In the genomic region with DNA sequence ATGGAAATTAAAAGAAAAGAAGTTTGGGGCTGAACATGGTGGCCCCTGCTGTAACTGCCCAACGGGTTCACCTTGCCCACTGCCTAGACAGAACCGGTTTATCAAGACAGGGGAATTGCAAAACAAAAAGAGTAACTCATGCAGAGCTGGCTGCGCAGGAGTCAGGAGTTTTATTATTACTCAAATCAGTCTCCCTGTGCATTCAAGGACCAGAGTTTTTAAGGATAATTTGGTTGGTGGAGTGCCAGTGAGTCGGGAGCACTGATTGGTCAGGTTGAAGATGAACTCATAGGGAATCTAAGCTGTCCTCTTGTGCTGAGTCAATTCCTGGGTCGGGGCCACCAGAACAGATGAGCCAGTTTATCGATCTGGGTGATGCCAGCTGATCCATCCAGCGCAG, we compare ENCODE assay signal across 21 cellular contexts. TPM values are rescaled to one million over a fixed set of nuclear protein-coding genes. Genes with fewer than 3 reads are reported as not detected.
DNase-seq lines count a peak whose midpoint lies in the region; ATAC-seq, FAIRE-seq and TF ChIP-seq lines count a peak whose summit lies in the region.
"Had no signal": no experiment of that assay in that cellular context is flagged by ENCODE, and none has a peak within 500 bp of the region (broad histone marks: within the 10 kb centered on the region; RNA-seq: fewer than 3 reads in every experiment).

No MANE protein-coding gene starts in this region.

- no peak overlapping the region for H3K27ac ChIP-seq in mammary epithelial cell (ENCODE audit: insufficient read depth, low read depth, low read length)
- H3K27ac ChIP-seq: esophagus muscularis mucosa, heart left ventricle had no signal

- H3K27me3 ChIP-seq in MG63 (peaks cover 11% of the 10 kb centered on the region; the same call in 1 of the 2 replicates), mammary epithelial cell (ENCODE audit: insufficient read depth, low read length) (no peaks in the 10 kb centered on the region)
- H3K27me3 ChIP-seq: esophagus muscularis mucosa, heart left ventricle, pancreas had no signal

- no TSS peak for BruUV-seq in mammary epithelial cell (replicated peaks; lab: Mats Ljungman, UMichigan)

- H3K36me3 Mint-ChIP-seq in chondrocyte (ENCODE audit: low read depth): no peaks in the 10 kb centered on the region
- H3K36me3 Mint-ChIP-seq: brain, natural killer cell had no signal

- H3K4me3 Mint-ChIP-seq in chondrocyte (ENCODE audit: unreplicated experiment): no peak overlapping the region
- H3K4me3 Mint-ChIP-seq: activated naive CD4-positive, alpha-beta T cell treated with anti-CD3 and anti-CD28 coated beads, Interleukin-2, amount 50 U/mL, for 24 hours; activated T-cell treated with anti-CD3 and anti-CD28 coated beads, Interleukin-2, amount 50 U/mL, for 4 hours; brain; H9; natural killer cell had no signal

- DNase-seq in H54 (ENCODE audit: insufficient read length, low spot score) (no peak), MG63 (peak; percentile 78), mammary epithelial cell (peak; percentile 82), left kidney (ENCODE audit: low read depth, low spot score) (peak; percentile 50), ACHN (no peak), erythroblast (lab: John Stamatoyannopoulos, UW) (no peak), chondrocyte (ENCODE audit: low spot score) (no peak)
- DNase-seq: activated CD4-positive, alpha-beta T cell treated with anti-CD3 and anti-CD28 coated beads, Interleukin-2, amount 50 U/mL, for 48 hours; activated T-cell treated with anti-CD3 and anti-CD28 coated beads, Interleukin-2, amount 50 U/mL, for 4 hours; H9; heart left ventricle; mesenchymal stem cell; natural killer cell; NCI-H2171 had no signal

- H3K36me3 ChIP-seq in MG63 (no peaks in the 10 kb centered on the region), mammary epithelial cell (ENCODE audit: insufficient read depth, low read length) (no peaks in the 10 kb centered on the region)
- H3K36me3 ChIP-seq: esophagus muscularis mucosa, heart left ventricle, pancreas had no signal

- in situ Hi-C loops in mammary epithelial cell (cut with MboI; ENCODE audit: low sequenced_read_pairs in 2 of 2): no loop called here
- in situ Hi-C loops in ACHN (cut with HindIII; ENCODE audit: low pct_ligation_motif_present, low pct_unique_long_range_greater_than_20kb, low sequenced_read_pairs): no loop called here

- dilution Hi-C loops in mammary epithelial cell (cut with HindIII; ENCODE audit: low sequenced_read_pairs): no loop called here

- no peak overlapping the region for H3K9ac ChIP-seq in mammary epithelial cell (ENCODE audit: insufficient read depth, low read length)

- no peaks in the 10 kb centered on the region for H4K20me1 ChIP-seq in mammary epithelial cell (ENCODE audit: insufficient read depth, low read length)

- peak overlapping the region; percentile 14 for H2AFZ ChIP-seq in mammary epithelial cell (ENCODE audit: low read depth, low read length)

- H3K9me3 ChIP-seq in MG63: no peaks in the 10 kb centered on the region
- H3K9me3 ChIP-seq in mammary epithelial cell (replicated peaks; ENCODE audit: insufficient read depth, low read length): no peaks in the 10 kb centered on the region
- H3K9me3 ChIP-seq: esophagus muscularis mucosa, heart left ventricle, pancreas had no signal

- no peak overlapping the region for H3K4me2 ChIP-seq in mammary epithelial cell (ENCODE audit: insufficient read depth, low read depth, low read length)

- ATAC-seq in HG03045 (IDR thresholded peaks at IDR 0.05; ENCODE audit: unreplicated experiment): no peak
- ATAC-seq: activated T-cell treated with anti-CD3 and anti-CD28 coated beads, Interleukin-2, amount 50 U/mL, for 4 hours; heart left ventricle; natural killer cell had no signal

- H3K4me1 ChIP-seq in mammary epithelial cell (ENCODE audit: insufficient read depth, low read length): peaks cover 21% of the 10 kb centered on the region

- 16% methylated on average over 5 of the region's 7 CpGs for WGBS in mammary epithelial cell (ENCODE audit: low coverage, missing lambda C conversion rate)

- peaks cover 13% of the 10 kb centered on the region for H3K4me1 Mint-ChIP-seq in chondrocyte (ENCODE audit: low read depth)

- H3K79me2 ChIP-seq in mammary epithelial cell (ENCODE audit: insufficient read depth, low read length): peaks cover 6% of the 10 kb centered on the region

- H3K4me3 ChIP-seq in MG63: no peak overlapping the region
- no peak overlapping the region for H3K4me3 ChIP-seq in mammary epithelial cell (replicated peaks in 1 of 3; ENCODE audit: insufficient read depth in 1 of 3, low read depth in 2 of 3, low read length in 3 of 3)
- H3K4me3 ChIP-seq: esophagus muscularis mucosa, heart left ventricle, pancreas had no signal

- no peak for TF ChIP-seq POLR2A in H54 (IDR thresholded peaks at IDR 0.05; ENCODE audit: low read depth, low read length)
- no peak for TF ChIP-seq POLR2A in erythroblast (IDR thresholded peaks at IDR 0.05; ENCODE audit: low read length)

- H3K9me3 Mint-ChIP-seq in chondrocyte (ENCODE audit: low read depth): no peaks in the 10 kb centered on the region
- H3K9me3 Mint-ChIP-seq: activated naive CD4-positive, alpha-beta T cell treated with anti-CD3 and anti-CD28 coated beads, Interleukin-2, amount 50 U/mL, for 24 hours; activated T-cell treated with anti-CD3 and anti-CD28 coated beads, Interleukin-2, amount 50 U/mL, for 4 hours; natural killer cell had no signal

- intact Hi-C loops in mammary epithelial cell (cut with micrococcal nuclease): no loop called here

- CTCF ChIA-PET in mammary epithelial cell (lab: Charles Lee; ENCODE audit: low non-redundant PET): no interaction called here

- TF ChIP-seq CTCF in mammary epithelial cell (conservative IDR thresholded peaks at IDR 0.05 in 1 of 2, IDR thresholded peaks at IDR 0.05 in 1 of 2; ENCODE audit: extremely low read depth in 1 of 2, insufficient read depth in 1 of 2, low read depth in 1 of 2, low read length in 2 of 2) (no peak), chondrocyte (IDR thresholded peaks at IDR 0.05) (no peak)

- no peaks in the 10 kb centered on the region for H3K27me3 Mint-ChIP-seq in chondrocyte (ENCODE audit: low read depth)
- H3K27me3 Mint-ChIP-seq: activated naive CD4-positive, alpha-beta T cell treated with anti-CD3 and anti-CD28 coated beads, Interleukin-2, amount 50 U/mL, for 24 hours had no signal

- no peak overlapping the region for H3K27ac Mint-ChIP-seq in chondrocyte (ENCODE audit: unreplicated experiment)
- H3K27ac Mint-ChIP-seq: activated naive CD4-positive, alpha-beta T cell treated with anti-CD3 and anti-CD28 coated beads, Interleukin-2, amount 50 U/mL, for 24 hours; brain; H9; natural killer cell had no signal

- peak; percentile 33 for FAIRE-seq in H54 (lab: Jason Lieb, UNC)
- FAIRE-seq: GM19239, islet of Langerhans, pancreas had no signal

RNA-seq across cellular contexts. Expression of gene SCPEP1, which starts 4.4 kb away (rescaled TPM):
- 55.6 and 96.0 TPM in 2 replicates for total RNA-seq in MG63 (2014; rRNA removed; shearing (Covaris generic); ENCODE audit: low replicate concordance)
- total RNA-seq in mammary epithelial cell (100 to 1,000 TPM in 1 of 2 donors, 10 to 100 TPM in 1; 81.8 to 142 TPM), chondrocyte (44.3 to 67.0 TPM (median 50.8 TPM) in 3 replicates)
- polyA plus RNA-seq in mammary epithelial cell: 83.0 TPM
- polyA minus RNA-seq in mammary epithelial cell: 46.2 TPM

RNA-seq across cellular contexts. Expression of gene COIL, which starts 12.7 kb away (rescaled TPM):
- 14.2 and 19.3 TPM in 2 replicates for total RNA-seq in MG63 (2014; rRNA removed; shearing (Covaris generic); ENCODE audit: low replicate concordance)
- total RNA-seq in mammary epithelial cell: 10 to 100 TPM; 11.0 to 14.8 TPM
- 6.2 TPM for polyA plus RNA-seq in mammary epithelial cell
- 4.6 TPM for polyA minus RNA-seq in mammary epithelial cell
- 11.2 to 13.4 TPM (median 12.2 TPM) in 3 replicates for total RNA-seq in chondrocyte

RNA-seq across cellular contexts. Expression of gene TRIM25, which starts 59.7 kb away (rescaled TPM):
- total RNA-seq in MG63 (2014; rRNA removed; shearing (Covaris generic); ENCODE audit: low replicate concordance): 12.3 and 13.6 TPM in 2 replicates
- 10 to 100 TPM; 49.5 to 95.0 TPM for total RNA-seq in mammary epithelial cell
- 34.9 TPM for polyA plus RNA-seq in mammary epithelial cell
- polyA minus RNA-seq in mammary epithelial cell: 57.2 TPM
- 19.2 to 31.7 TPM (median 19.6 TPM) in 3 replicates for total RNA-seq in chondrocyte

Comparison
In these comparisons a context has a peak if more than half of its experiments do, and no peak if none do; other contexts are left out.
1. DNase-seq: peak in MG63 (single experiment), mammary epithelial cell (single experiment) and left kidney (single experiment); none in H54 (single experiment), ACHN (single experiment), erythroblast (0 of 2) and chondrocyte (single experiment).